Comparison of ENCODE assay signal across 8 cellular contexts in the genomic region with DNA sequence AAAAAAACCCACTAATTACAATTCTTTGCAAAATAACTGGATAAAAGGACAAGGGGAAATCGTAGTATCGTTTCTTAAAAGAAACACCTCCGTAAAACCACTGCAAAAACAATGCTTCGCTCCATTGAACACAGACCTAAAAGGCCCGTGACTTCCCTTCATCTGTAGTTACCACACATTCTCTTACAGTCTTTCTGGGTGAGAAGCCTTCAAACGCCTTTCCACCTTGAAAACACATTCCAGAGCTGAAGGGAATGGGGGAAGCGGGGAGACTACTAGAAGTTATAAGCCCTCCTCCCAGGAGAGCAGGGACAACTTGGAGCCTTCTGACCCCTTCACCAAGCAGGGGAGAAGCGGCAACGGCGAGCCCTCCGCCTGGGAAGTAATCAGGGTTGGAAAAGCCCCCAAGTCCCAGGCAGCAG. TPM values are rescaled to one million over a fixed set of nuclear protein-coding genes. Genes with fewer than 3 reads are reported as not detected.
DNase-seq lines count a peak whose midpoint lies in the region; ATAC-seq and TF ChIP-seq lines count a peak whose summit lies in the region.

No MANE protein-coding gene starts in this region.

- CTCF ChIA-PET in CD8-positive, alpha-beta T cell (lab: Charles Lee), result interaction anchor here (1.5 kb wide), 1 partner anchor 70 kb away, joined by 5 read pairs; no protein-coding TSS in a partner anchor

- 1% methylated on average over 11 of the region's 11 CpGs for WGBS in ectodermal cell, 2 experiments

- no peak for TF ChIP-seq CTCF in CD8-positive, alpha-beta T cell (IDR thresholded peaks at IDR 0.05)
- no peak for TF ChIP-seq CTCF in type B pancreatic cell (conservative IDR thresholded peaks at IDR 0.05)

- H3K9me3 ChIP-seq in CD8-positive, alpha-beta T cell (ENCODE audit: low read length), result no peaks in the 10 kb centered on the region
- H3K9me3 ChIP-seq in SJSA1 (replicated peaks), result no peaks in the 10 kb centered on the region
- no peaks in the 10 kb centered on the region for H3K9me3 ChIP-seq in ectodermal cell (ENCODE audit: control insufficient read depth, low read length)

- H3K27ac Mint-ChIP-seq in CD8-positive, alpha-beta T cell, result peak overlapping the region; percentile 89
- peak overlapping the region; percentile 88 for H3K27ac Mint-ChIP-seq in type B pancreatic cell

- no peaks in the 10 kb centered on the region for H3K27me3 Mint-ChIP-seq in CD8-positive, alpha-beta T cell (ENCODE audit: low read depth)
- no peaks in the 10 kb centered on the region for H3K27me3 Mint-ChIP-seq in type B pancreatic cell

- peak overlapping the region; percentile 64 for H3K27ac ChIP-seq in CD8-positive, alpha-beta T cell (ENCODE audit: low read depth, low read length)
- H3K27ac ChIP-seq in SJSA1, result peak overlapping the region; percentile 15; the same call in 1 of the 2 replicates
- H3K27ac ChIP-seq in ectodermal cell (ENCODE audit: insufficient read depth, low read depth, low read length, poor library complexity, severe bottlenecking), result peak overlapping the region; percentile 65

- peaks cover 21% of the 10 kb centered on the region for H3K36me3 Mint-ChIP-seq in CD8-positive, alpha-beta T cell
- no peaks in the 10 kb centered on the region for H3K36me3 Mint-ChIP-seq in type B pancreatic cell

- peak overlapping the region; percentile 97 for H3K4me3 Mint-ChIP-seq in CD8-positive, alpha-beta T cell
- H3K4me3 Mint-ChIP-seq in type B pancreatic cell, result peak overlapping the region; percentile 99

- no peaks in the 10 kb centered on the region for H3K27me3 ChIP-seq in CD8-positive, alpha-beta T cell (ENCODE audit: insufficient read depth, low read length)
- no peaks in the 10 kb centered on the region for H3K27me3 ChIP-seq in SJSA1 (replicated peaks)
- no peaks in the 10 kb centered on the region for H3K27me3 ChIP-seq in ectodermal cell (ENCODE audit: control insufficient read depth, insufficient read depth, low read length, poor library complexity, severe bottlenecking)

- intact Hi-C loops in CD8-positive, alpha-beta T cell (cut with DNase I, micrococcal nuclease), result loop anchor here (1.0 to 10.0 kb wide), 14 partner anchors 109 to 1862 kb away; partner anchors contain the start of genes AP4E1 (in 2 of the 2), CEP152 (in 2 of the 2), COPS2 (in 2 of the 2) and FAM227B (in 2 of the 2)

- DNase-seq in CD8-positive, alpha-beta T cell, result peak in 1 of 7 experiments; percentile 9
- DNase-seq in SJSA1 (ENCODE audit: low read depth in 1 of 2, low spot score in 2 of 2) (no peak), medulla oblongata (ENCODE audit: extremely low spot score) (peak; percentile 63), type B pancreatic cell (ENCODE audit: extremely low spot score, unreplicated experiment) (no peak), NCI-H446 (lab: John Stamatoyannopoulos, UW) (no peak)

- H3K36me3 ChIP-seq in CD8-positive, alpha-beta T cell (ENCODE audit: insufficient read depth, low read length), result no peaks in the 10 kb centered on the region
- no peaks in the 10 kb centered on the region for H3K36me3 ChIP-seq in SJSA1
- H3K36me3 ChIP-seq in ectodermal cell (ENCODE audit: control insufficient read depth, insufficient read depth, low read length), result no peaks in the 10 kb centered on the region

- peaks cover 39% of the 10 kb centered on the region for H3K4me1 Mint-ChIP-seq in CD8-positive, alpha-beta T cell (ENCODE audit: low read depth)
- no peaks in the 10 kb centered on the region for H3K4me1 Mint-ChIP-seq in type B pancreatic cell (ENCODE audit: unreplicated experiment)

- H3K4me1 ChIP-seq in CD8-positive, alpha-beta T cell (ENCODE audit: insufficient read depth, low read length), result peaks cover 33% of the 10 kb centered on the region
- peaks cover 11% of the 10 kb centered on the region for H3K4me1 ChIP-seq in SJSA1 (replicated peaks)
- peaks cover 3% of the 10 kb centered on the region for H3K4me1 ChIP-seq in ectodermal cell (ENCODE audit: control insufficient read depth, insufficient read depth, low read length)

- ATAC-seq in CD8-positive, alpha-beta T cell, result peak; percentile 7
- ATAC-seq in GM19023 (IDR thresholded peaks at IDR 0.05; ENCODE audit: unreplicated experiment) (peak; percentile 41), HG03103 (IDR thresholded peaks at IDR 0.05; ENCODE audit: low read depth, unreplicated experiment) (peak; percentile 31)

- no peaks in the 10 kb centered on the region for H3K9me3 Mint-ChIP-seq in CD8-positive, alpha-beta T cell
- no peaks in the 10 kb centered on the region for H3K9me3 Mint-ChIP-seq in type B pancreatic cell

- peak overlapping the region; percentile 95 for H3K4me3 ChIP-seq in CD8-positive, alpha-beta T cell (ENCODE audit: low read depth, low read length)
- peak overlapping the region; percentile 92 for H3K4me3 ChIP-seq in SJSA1
- peak overlapping the region; percentile 79 for H3K4me3 ChIP-seq in ectodermal cell (ENCODE audit: insufficient read depth, low read depth, low read length)

- POLR2A ChIA-PET in CD8-positive, alpha-beta T cell (lab: Charles Lee), result interaction anchor here (1.6 to 2.1 kb wide), 2 partner anchors 8 to 110 kb away, joined by 7 to 8 read pairs; partner anchors contain the start of gene COPS2

RNA-seq across cellular contexts. Expression of gene SECISBP2L, which starts 0.5 kb away (rescaled TPM):
- total RNA-seq in CD8-positive, alpha-beta T cell, result 10 to 100 TPM; 54.8 to 61.2 TPM
- total RNA-seq in SJSA1 (2014; rRNA removed; shearing (Covaris generic)), result 19.7 and 28.5 TPM in 2 replicates
- polyA plus RNA-seq in ectodermal cell (2013, experiment 1 of 4), result 28.8 TPM
- polyA plus RNA-seq in ectodermal cell (2013, experiment 2 of 4), result 28.4 TPM
- 23.9 TPM for polyA plus RNA-seq in ectodermal cell (2013, experiment 3 of 4)
- polyA plus RNA-seq in ectodermal cell (2013, experiment 4 of 4), result 23.4 TPM
- total RNA-seq in type B pancreatic cell (ENCODE audit: low replicate concordance), result 51.9 and 74.7 TPM in 2 replicates

Comparison
In these comparisons a context has a peak if more than half of its experiments do, and no peak if none do; other contexts are left out.
1. H3K27ac ChIP-seq: peak in every context shown above with its lines; median percentile 65 in ectodermal cell; 64 in CD8-positive, alpha-beta T cell; 15 in SJSA1.